19 cellular contexts compared by ENCODE assay signal in genomic region chr9:87434341-87434740, GRCh38.
"Had no signal": no experiment of that assay in that cellular context is flagged by ENCODE, and none has a peak within 500 bp of the region (broad histone marks: within the 10 kb centered on the region; RNA-seq: fewer than 3 reads in every experiment).

No MANE protein-coding gene starts in this region.

- H3K4me3 ChIP-seq: SJSA1 had no signal

- H3K36me3 ChIP-seq: SJSA1 had no signal

- H3K27me3 ChIP-seq: SJSA1 had no signal

- H3K27ac ChIP-seq: SJSA1 had no signal

- DNase-seq: KBM-7, MV-4-11, NCI-H1048, NCI-H1105, NCI-H1417, NCI-H1436 treated with DMSO at 0.1 percent for 48 hours, NCI-H1694, NCI-H187 treated with DMSO at 0.1 percent for 48 hours, NCI-H2029 treated with DMSO at 0.1 percent for 48 hours, NCI-H2171 treated with DMSO at 0.1 percent for 48 hours, NCI-H2227 treated with DMSO at 0.1 percent for 48 hours, NCI-H524, NCI-H526 treated with DMSO at 0.1 percent for 48 hours, NCI-H748 treated with DMSO at 0.1 percent for 48 hours, Right ventricle myocardium superior, RPMI8226, SIG-M5, SK-N-SH had no signal

- H3K9me3 ChIP-seq: SJSA1, SK-N-SH had no signal

- H3K4me2 ChIP-seq: SK-N-SH had no signal

- H3K9ac ChIP-seq: SK-N-SH had no signal
